7 cellular contexts compared by ENCODE assay signal in the genomic region with DNA sequence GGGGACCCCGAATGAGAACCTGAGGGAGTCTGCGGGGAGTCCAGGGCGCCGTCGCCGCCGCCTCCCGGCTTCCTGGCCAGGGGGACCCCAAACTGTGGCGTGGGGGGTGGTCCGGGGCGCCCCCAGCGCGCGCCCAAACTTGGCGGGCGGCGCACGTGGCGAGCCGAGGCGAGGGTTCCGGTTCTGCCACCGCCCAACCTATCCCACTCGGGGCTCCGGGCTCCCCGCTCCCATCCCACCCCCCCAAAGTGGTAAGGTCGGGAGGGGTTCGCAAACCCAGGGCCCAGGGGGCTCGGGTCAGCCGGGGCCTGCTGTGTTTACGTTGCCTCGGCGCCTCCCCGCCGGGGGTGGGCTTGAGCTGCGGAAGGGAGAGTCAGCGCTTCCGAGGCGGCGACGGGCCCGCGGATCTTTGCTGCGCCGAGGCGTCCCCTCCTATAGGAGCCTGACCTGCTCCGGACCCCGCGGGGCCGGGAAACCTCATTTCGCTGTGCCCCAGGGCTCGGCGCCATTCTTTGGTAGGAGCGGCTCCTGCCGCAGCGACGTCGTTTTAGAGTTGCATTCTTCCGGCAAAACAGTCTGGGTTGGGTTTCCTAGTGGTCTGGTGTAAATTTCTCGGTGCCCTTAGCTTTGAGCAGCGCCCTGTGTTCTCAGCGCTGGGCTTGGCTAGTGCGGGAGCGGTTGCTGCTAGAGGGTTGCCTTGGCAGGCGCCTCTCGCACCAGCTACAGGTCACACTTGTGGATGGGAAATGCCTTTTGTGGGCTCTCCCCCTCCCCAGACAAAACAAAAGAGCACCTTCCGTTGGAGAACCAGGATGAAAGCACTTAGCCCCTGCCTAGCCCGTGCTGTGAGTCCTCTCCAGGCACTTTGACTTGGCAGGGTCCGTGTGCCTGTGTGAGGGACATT. TPM values are rescaled to one million over a fixed set of nuclear protein-coding genes. Genes with fewer than 3 reads are reported as not detected.
DNase-seq lines count a peak whose midpoint lies in the region; ATAC-seq and TF ChIP-seq lines count a peak whose summit lies in the region.

No MANE protein-coding gene starts in this region.

- TF ChIP-seq CTCF in PC-3 (conservative IDR thresholded peaks at IDR 0.05; ENCODE audit: low read depth, low read length) (no peak), glutamatergic neuron (IDR thresholded peaks at IDR 0.05; ENCODE audit: partially characterized antibody, unreplicated experiment) (no peak), prostate gland (IDR thresholded peaks at IDR 0.05) (no peak)

- peak overlapping the region; percentile 100 for H3K9ac ChIP-seq in PC-3 (ENCODE audit: low read length)

- H3K36me3 ChIP-seq in PC-3 (ENCODE audit: low read depth, low read length) (no peaks in the 10 kb centered on the region), prostate gland (no peaks in the 10 kb centered on the region)

- BruUV-seq in PC-3 (replicated peaks; lab: Mats Ljungman, UMichigan): TSS peak; percentile 56

- CTCF ChIA-PET in PC-3 (lab: Charles Lee): no interaction called here

- H4K20me1 ChIP-seq in PC-3 (ENCODE audit: low read length): peaks cover 34% of the 10 kb centered on the region

- TF ChIP-seq POLR2A in prostate gland (IDR thresholded peaks at IDR 0.05): no peak

- H3K4me1 Mint-ChIP-seq in glutamatergic neuron (ENCODE audit: low read depth, unreplicated experiment): peaks cover 32% of the 10 kb centered on the region

- H3K4me2 ChIP-seq in PC-3 (ENCODE audit: low read length): peak overlapping the region; percentile 90

- H3K27ac ChIP-seq in PC-3 (ENCODE audit: low read length) (peak overlapping the region; percentile 77), prostate gland (peak overlapping the region; percentile 95 to 96)

- WGBS in prostate gland: 1% methylated on average over 49 of the region's 69 CpGs

- peaks cover 7% of the 10 kb centered on the region for H3K27me3 Mint-ChIP-seq in glutamatergic neuron (ENCODE audit: unreplicated experiment)

- ATAC-seq in GM19455 (IDR thresholded peaks at IDR 0.05; ENCODE audit: unreplicated experiment) (peak; percentile 4), PC-3 (peak; percentile 21), GM21737 (IDR thresholded peaks at IDR 0.05; ENCODE audit: unreplicated experiment) (no peak), HG02759 (IDR thresholded peaks at IDR 0.05; ENCODE audit: unreplicated experiment) (no peak)

- H3K27ac Mint-ChIP-seq in glutamatergic neuron (ENCODE audit: unreplicated experiment): peak overlapping the region; percentile 77

- peak overlapping the region; percentile 96 for H3K4me3 Mint-ChIP-seq in glutamatergic neuron (ENCODE audit: unreplicated experiment)

- H3K9me3 ChIP-seq in PC-3 (ENCODE audit: low read length) (no peaks in the 10 kb centered on the region), prostate gland (no peaks in the 10 kb centered on the region)

- H3K4me1 ChIP-seq in PC-3 (ENCODE audit: insufficient read depth, low read length) (peaks cover 28% of the 10 kb centered on the region), prostate gland (replicated peaks) (peaks cover 43% of the 10 kb centered on the region)

- H3K9me2 ChIP-seq in PC-3 (replicated peaks; ENCODE audit: low read length): no peaks in the 10 kb centered on the region

- no peak overlapping the region for H2AFZ ChIP-seq in PC-3 (ENCODE audit: low read length)

- DNase-seq in PC-3: peak; percentile 22
- DNase-seq in activated naive CD4-positive, alpha-beta T cell treated with Interleukin-2 at 50 U/mL for 16 hours: peak; percentile 66
- peak; percentile 71 for DNase-seq in glutamatergic neuron
- no peak for DNase-seq in prostate gland (ENCODE audit: low spot score)

- H3K4me3 ChIP-seq in PC-3 (ENCODE audit: low read length): peak overlapping the region; percentile 80
- H3K4me3 ChIP-seq in prostate gland: peak overlapping the region; percentile 95 to 98

- H3K27me3 ChIP-seq in PC-3 (ENCODE audit: low read length): no peaks in the 10 kb centered on the region
- H3K27me3 ChIP-seq in prostate gland (replicated peaks; ENCODE audit: insufficient read depth): no peaks in the 10 kb centered on the region

- H3K36me3 Mint-ChIP-seq in glutamatergic neuron (ENCODE audit: unreplicated experiment): no peaks in the 10 kb centered on the region

- H3K79me2 ChIP-seq in PC-3 (ENCODE audit: low read length): peaks cover 58% of the 10 kb centered on the region

- intact Hi-C loops in PC-3 (cut with micrococcal nuclease) (no loop called here), prostate gland (cut with DNase I) (loop anchor here (10.0 kb wide), 2 partner anchors 94 to 134 kb away; a partner anchor contains a TSS)

- no peaks in the 10 kb centered on the region for H3F3A ChIP-seq in PC-3 (ENCODE audit: low read length, unreplicated experiment)

- POLR2A ChIA-PET in PC-3 (lab: Charles Lee; ENCODE audit: unreplicated experiment): no interaction called here

- peaks cover 15% of the 10 kb centered on the region for H3K9me3 Mint-ChIP-seq in glutamatergic neuron (ENCODE audit: unreplicated experiment)

RNA-seq across cellular contexts. Expression of a gene that starts 1.2 kb away (rescaled TPM):
- total RNA-seq in PC-3 (2014; rRNA removed): 177 and 178 TPM in 2 replicates
- 135 TPM for total RNA-seq in glutamatergic neuron (ENCODE audit: unreplicated experiment)
- 10 to 100 TPM; 58.6 to 74.1 TPM for total RNA-seq in prostate gland

RNA-seq across cellular contexts. Expression of a gene that starts 7.2 kb away (rescaled TPM):
- total RNA-seq in PC-3 (2014; rRNA removed) (74.9 and 75.6 TPM in 2 replicates), glutamatergic neuron (ENCODE audit: unreplicated experiment) (17.9 TPM), prostate gland (100 to 1,000 TPM; 100 to 183 TPM)

RNA-seq across cellular contexts. Expression of a gene that starts 24.8 kb away (rescaled TPM):
- total RNA-seq in PC-3 (2014; rRNA removed) (102 and 111 TPM in 2 replicates), glutamatergic neuron (ENCODE audit: unreplicated experiment) (123 TPM), prostate gland (100 to 1,000 TPM; 147 to 202 TPM)

RNA-seq across cellular contexts. Expression of a gene that starts 29.6 kb away (rescaled TPM):
- total RNA-seq in PC-3 (2014; rRNA removed) (1,797 and 2,672 TPM in 2 replicates), glutamatergic neuron (ENCODE audit: unreplicated experiment) (603 TPM), prostate gland (1,000 to 10,000 TPM; 3,102 to 5,853 TPM)

RNA-seq across cellular contexts. Expression of a gene that starts 41.4 kb away (rescaled TPM):
- total RNA-seq in PC-3 (2014; rRNA removed) (0.29 and 1.4 TPM in 2 replicates), glutamatergic neuron (ENCODE audit: unreplicated experiment) (371 TPM), prostate gland (1 to 10 TPM in 1 of 2 donors, under 1 TPM in 1; 0.05 to 2.2 TPM)

Comparison
In these comparisons a context has a peak if more than half of its experiments do, and no peak if none do; other contexts are left out.
1. ATAC-seq: peak in GM19455 (single experiment) and PC-3 (single experiment); none in GM21737 (single experiment) and HG02759 (single experiment).